In the genomic region with DNA sequence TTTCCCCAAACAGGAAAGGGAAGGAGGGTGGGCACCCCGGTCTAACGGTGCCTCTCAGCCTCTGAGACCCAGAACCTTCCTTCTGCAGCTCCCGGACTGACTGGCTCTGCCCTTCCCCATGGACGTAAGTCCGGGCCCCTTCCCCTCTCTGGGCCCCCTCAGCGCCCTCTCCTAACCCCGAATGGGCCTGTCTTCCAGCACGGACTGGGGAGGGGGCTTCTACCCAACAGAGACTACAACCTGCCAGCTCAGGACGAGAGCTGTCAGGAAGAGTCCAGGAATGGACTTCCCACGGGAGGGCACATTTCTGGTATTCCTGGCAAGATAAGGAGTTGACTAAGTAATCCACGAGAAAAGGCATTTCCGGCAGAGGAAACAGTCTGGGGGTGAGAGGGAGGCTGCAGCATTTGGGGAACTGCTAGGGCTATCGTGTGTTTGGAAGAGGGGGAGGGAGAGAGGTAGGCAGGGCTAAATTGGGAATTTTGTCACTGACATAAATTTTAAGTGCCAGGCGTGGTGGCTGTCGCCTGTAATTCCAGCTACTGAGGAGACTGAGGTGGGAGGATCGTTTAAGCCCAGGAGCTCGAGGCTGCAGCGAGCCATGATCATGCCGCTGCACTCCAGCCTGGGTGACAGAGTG, we compare ENCODE assay signal across 8 cellular contexts. TPM values are rescaled to one million over a fixed set of nuclear protein-coding genes. Genes with fewer than 3 reads are reported as not detected.
DNase-seq lines count a peak whose midpoint lies in the region; ATAC-seq and TF ChIP-seq lines count a peak whose summit lies in the region.

No MANE protein-coding gene starts in this region.

- peak overlapping the region; percentile 28 for H3K27ac ChIP-seq in PC-9
- H3K27ac ChIP-seq in endodermal cell (ENCODE audit: low read depth, low read length): no peak overlapping the region

- no peaks in the 10 kb centered on the region for H3K9me2 ChIP-seq in PC-9 (ENCODE audit: insufficient read depth)

- peak overlapping the region; percentile 50 for H3K9ac ChIP-seq in endodermal cell (ENCODE audit: extremely low read depth, low read length, poor library complexity, severe bottlenecking)

- DNase-seq in activated naive CD4-positive, alpha-beta T cell treated with anti-CD3 and anti-CD28 coated beads, Interleukin-2, amount 10 ng/mL, durations not matched to agents 7 days and 5 days: no peak
- no peak for DNase-seq in activated naive CD4-positive, alpha-beta T cell treated with anti-CD3 and anti-CD28 coated beads, Interleukin-2, amount 50 U/mL, for 16 hours
- peak; percentile 64 to 72 for DNase-seq in PC-9
- peak; percentile 61 for DNase-seq in endodermal cell
- DNase-seq in natural killer cell treated with Interleukin-12 subunit alpha and Interleukin-12 subunit beta and Interleukin-15 and Interleukin-18, amount 100 ng/mL, for 72 hours (ENCODE audit: low spot score): no peak
- no peak for DNase-seq in NOMO-1 treated with DMSO at 0.1 percent for 48 hours (lab: John Stamatoyannopoulos, UW; ENCODE audit: unreplicated experiment)
- DNase-seq in medulla oblongata (ENCODE audit: extremely low spot score): no peak

- H3K4me1 ChIP-seq in PC-9 (replicated peaks; ENCODE audit: insufficient read depth) (peaks cover 20% of the 10 kb centered on the region), endodermal cell (ENCODE audit: control insufficient read depth, insufficient read depth, low read length) (no peaks in the 10 kb centered on the region)

- H3K27me3 ChIP-seq in PC-9 (ENCODE audit: insufficient read depth, low read depth) (no peaks in the 10 kb centered on the region), endodermal cell (ENCODE audit: control insufficient read depth, insufficient read depth, low read length, poor library complexity, severe bottlenecking) (no peaks in the 10 kb centered on the region)

- POLR2A ChIA-PET in PC-9 (lab: Charles Lee; ENCODE audit: unreplicated experiment): interaction anchor here (0.6 to 0.7 kb wide), 4 partner anchors 36 to 605 kb away, joined by 3 to 4 read pairs (median 4); no protein-coding TSS in a partner anchor

- no peaks in the 10 kb centered on the region for H3K9me3 ChIP-seq in PC-9 (ENCODE audit: insufficient read depth, low read depth)
- H3K9me3 ChIP-seq in endodermal cell (ENCODE audit: control insufficient read depth, low read length): no peaks in the 10 kb centered on the region

- intact Hi-C loops in PC-9 (cut with micrococcal nuclease; ENCODE audit: unreplicated experiment): loop anchor here (1.0 to 5.0 kb wide), 2 partner anchors 11 to 354 kb away; a partner anchor contains a TSS

- TF ChIP-seq CTCF in PC-9 (conservative IDR thresholded peaks at IDR 0.05): no peak
- no peak for TF ChIP-seq CTCF in endodermal cell (conservative IDR thresholded peaks at IDR 0.05)

- peaks cover 21% of the 10 kb centered on the region for H3K27me3 Mint-ChIP-seq in activated naive CD4-positive, alpha-beta T cell treated with anti-CD3 and anti-CD28 coated beads, Interleukin-2, amount 10 ng/mL, durations not matched to agents 7 days and 5 days
- H3K27me3 Mint-ChIP-seq in endodermal cell (ENCODE audit: insufficient read depth): peaks cover 10% of the 10 kb centered on the region
- H3K27me3 Mint-ChIP-seq in natural killer cell treated with Interleukin-12 subunit alpha and Interleukin-12 subunit beta and Interleukin-15 and Interleukin-18, amount 100 ng/mL, for 72 hours: no peaks in the 10 kb centered on the region

- H3K27ac Mint-ChIP-seq in activated naive CD4-positive, alpha-beta T cell treated with anti-CD3 and anti-CD28 coated beads, Interleukin-2, amount 10 ng/mL, durations not matched to agents 7 days and 5 days: peak overlapping the region; percentile 60
- H3K27ac Mint-ChIP-seq in endodermal cell: no peak overlapping the region
- peak overlapping the region; percentile 46 to 71 for H3K27ac Mint-ChIP-seq in natural killer cell treated with Interleukin-12 subunit alpha and Interleukin-12 subunit beta and Interleukin-15 and Interleukin-18, amount 100 ng/mL, for 72 hours

- H3F3A ChIP-seq in PC-9 (ENCODE audit: insufficient read depth, low read depth): peaks cover 54% of the 10 kb centered on the region

- peak overlapping the region; percentile 70 for H2AFZ ChIP-seq in PC-9

- H3K9me3 Mint-ChIP-seq in activated naive CD4-positive, alpha-beta T cell treated with anti-CD3 and anti-CD28 coated beads, Interleukin-2, amount 10 ng/mL, durations not matched to agents 7 days and 5 days: no peaks in the 10 kb centered on the region
- no peaks in the 10 kb centered on the region for H3K9me3 Mint-ChIP-seq in endodermal cell
- no peaks in the 10 kb centered on the region for H3K9me3 Mint-ChIP-seq in natural killer cell treated with Interleukin-12 subunit alpha and Interleukin-12 subunit beta and Interleukin-15 and Interleukin-18, amount 100 ng/mL, for 72 hours

- peak overlapping the region; percentile 95 for H3K4me2 ChIP-seq in PC-9

- no peaks in the 10 kb centered on the region for H4K20me1 ChIP-seq in PC-9 (ENCODE audit: insufficient read depth)

- peaks cover 2% of the 10 kb centered on the region for H3K36me3 Mint-ChIP-seq in activated naive CD4-positive, alpha-beta T cell treated with anti-CD3 and anti-CD28 coated beads, Interleukin-2, amount 10 ng/mL, durations not matched to agents 7 days and 5 days
- no peaks in the 10 kb centered on the region for H3K36me3 Mint-ChIP-seq in endodermal cell (ENCODE audit: low read depth)
- H3K36me3 Mint-ChIP-seq in natural killer cell treated with Interleukin-12 subunit alpha and Interleukin-12 subunit beta and Interleukin-15 and Interleukin-18, amount 100 ng/mL, for 72 hours: no peaks in the 10 kb centered on the region

- H3K4me1 Mint-ChIP-seq in activated naive CD4-positive, alpha-beta T cell treated with anti-CD3 and anti-CD28 coated beads, Interleukin-2, amount 10 ng/mL, durations not matched to agents 7 days and 5 days: peaks cover 43% of the 10 kb centered on the region
- peaks cover 4% of the 10 kb centered on the region for H3K4me1 Mint-ChIP-seq in endodermal cell
- H3K4me1 Mint-ChIP-seq in natural killer cell treated with Interleukin-12 subunit alpha and Interleukin-12 subunit beta and Interleukin-15 and Interleukin-18, amount 100 ng/mL, for 72 hours (ENCODE audit: low read depth in 2 of 2): peaks cover 13 to 25% of the 10 kb centered on the region in 2 donors

- 21 to 22% methylated on average over 15 to 19 of the region's 19 CpGs for WGBS in endodermal cell (ENCODE audit: insufficient coverage in 1 of 2, insufficient read length in 1 of 2), 2 experiments

- H3K79me2 ChIP-seq in PC-9 (ENCODE audit: low read depth): peaks cover 6% of the 10 kb centered on the region

- H3K4me3 ChIP-seq in PC-9 (peak overlapping the region; percentile 66), endodermal cell (ENCODE audit: low read length) (peak overlapping the region; percentile 85)

- CTCF ChIA-PET in activated naive CD4-positive, alpha-beta T cell treated with anti-CD3 and anti-CD28 coated beads, Interleukin-2, amount 10 ng/mL, durations not matched to agents 7 days and 5 days (lab: Charles Lee): interaction anchor here (1.0 to 3.3 kb wide), 3 partner anchors 11 to 38 kb away, joined by 4 to 31 read pairs (median 15); a partner anchor contains a TSS
- CTCF ChIA-PET in PC-9 (lab: Charles Lee): interaction anchor here (0.5 to 0.6 kb wide), 2 partner anchors 311 to 414 kb away, joined by 3 to 9 read pairs; no protein-coding TSS in a partner anchor

- ATAC-seq in natural killer cell treated with Interleukin-12 subunit alpha and Interleukin-12 subunit beta and Interleukin-15 and Interleukin-18, amount 100 ng/mL, for 72 hours: peak in 1 of 2 donors; percentile 3
- no peak for ATAC-seq in GM18867 (IDR thresholded peaks at IDR 0.05; ENCODE audit: unreplicated experiment)

- H3K4me3 Mint-ChIP-seq in activated naive CD4-positive, alpha-beta T cell treated with anti-CD3 and anti-CD28 coated beads, Interleukin-2, amount 10 ng/mL, durations not matched to agents 7 days and 5 days: peak overlapping the region; percentile 89
- peak overlapping the region; percentile 72 for H3K4me3 Mint-ChIP-seq in endodermal cell
- H3K4me3 Mint-ChIP-seq in natural killer cell treated with Interleukin-12 subunit alpha and Interleukin-12 subunit beta and Interleukin-15 and Interleukin-18, amount 100 ng/mL, for 72 hours: peak overlapping the region; percentile 85

- H3K36me3 ChIP-seq in PC-9 (ENCODE audit: low read depth) (no peaks in the 10 kb centered on the region), endodermal cell (ENCODE audit: control insufficient read depth, insufficient read depth, low read length) (peaks cover 3% of the 10 kb centered on the region)

- BruUV-seq in PC-9 (replicated peaks; lab: Mats Ljungman, UMichigan): TSS peak; percentile 42

RNA-seq across cellular contexts. Expression of a gene that starts 12.1 kb away (rescaled TPM):
- total RNA-seq in PC-9 (2021): 2,395 and 3,090 TPM in 2 replicates
- 100 to 1,000 TPM; 645 to 652 TPM for total RNA-seq in endodermal cell
- 715 TPM for polyA plus RNA-seq in endodermal cell (2013, experiment 1 of 2)
- 666 TPM for polyA plus RNA-seq in endodermal cell (2013, experiment 2 of 2)
- 1,000 to 10,000 TPM; 1,789 to 1,983 TPM for total RNA-seq in natural killer cell treated with Interleukin-12 subunit alpha and Interleukin-12 subunit beta and Interleukin-15 and Interleukin-18, amount 100 ng/mL, for 72 hours

RNA-seq across cellular contexts. Expression of a gene that starts 22.3 kb away (rescaled TPM):
- total RNA-seq in PC-9 (2021) (246 and 268 TPM in 2 replicates), endodermal cell (100 to 1,000 TPM; 150 to 151 TPM)
- polyA plus RNA-seq in endodermal cell (2013, experiment 1 of 2): 140 TPM
- polyA plus RNA-seq in endodermal cell (2013, experiment 2 of 2): 132 TPM
- total RNA-seq in natural killer cell treated with Interleukin-12 subunit alpha and Interleukin-12 subunit beta and Interleukin-15 and Interleukin-18, amount 100 ng/mL, for 72 hours: 100 to 1,000 TPM; 144 to 148 TPM

RNA-seq across cellular contexts. Expression of a gene that starts 22.4 kb away (rescaled TPM):
- total RNA-seq in PC-9 (2021) (5.8 and 9.7 TPM in 2 replicates), endodermal cell (1 to 10 TPM; 3.3 to 3.5 TPM)
- 18.2 TPM for polyA plus RNA-seq in endodermal cell (2013, experiment 1 of 2)
- polyA plus RNA-seq in endodermal cell (2013, experiment 2 of 2): 15.3 TPM
- total RNA-seq in natural killer cell treated with Interleukin-12 subunit alpha and Interleukin-12 subunit beta and Interleukin-15 and Interleukin-18, amount 100 ng/mL, for 72 hours: 1 to 10 TPM; 1.4 to 5.3 TPM

RNA-seq across cellular contexts. Expression of a gene that starts 30.5 kb away (rescaled TPM):
- total RNA-seq in PC-9 (2021) (not detected in 2 replicates), endodermal cell (not detected)
- not detected for polyA plus RNA-seq in endodermal cell (2013, experiment 1 of 2)
- polyA plus RNA-seq in endodermal cell (2013, experiment 2 of 2): not detected
- total RNA-seq in natural killer cell treated with Interleukin-12 subunit alpha and Interleukin-12 subunit beta and Interleukin-15 and Interleukin-18, amount 100 ng/mL, for 72 hours: not detected

RNA-seq across cellular contexts. Expression of a gene that starts 38.2 kb away (rescaled TPM):
- total RNA-seq in PC-9 (2021) (8.3 and 9.6 TPM in 2 replicates), endodermal cell (1 to 10 TPM; 3.0 to 6.3 TPM)
- polyA plus RNA-seq in endodermal cell (2013, experiment 1 of 2): 3.4 TPM
- polyA plus RNA-seq in endodermal cell (2013, experiment 2 of 2): 3.1 TPM
- under 1 TPM; 0.29 to 0.78 TPM for total RNA-seq in natural killer cell treated with Interleukin-12 subunit alpha and Interleukin-12 subunit beta and Interleukin-15 and Interleukin-18, amount 100 ng/mL, for 72 hours

Comparison
In these comparisons a context has a peak if more than half of its experiments do, and no peak if none do; other contexts are left out.
1. DNase-seq: peak in PC-9 (2 of 2) and endodermal cell (single experiment); none in activated naive CD4-positive, alpha-beta T cell treated with anti-CD3 and anti-CD28 coated beads, Interleukin-2, amount 10 ng/mL, durations not matched to agents 7 days and 5 days (single experiment), activated naive CD4-positive, alpha-beta T cell treated with anti-CD3 and anti-CD28 coated beads, Interleukin-2, amount 50 U/mL, for 16 hours (single experiment), natural killer cell treated with Interleukin-12 subunit alpha and Interleukin-12 subunit beta and Interleukin-15 and Interleukin-18, amount 100 ng/mL, for 72 hours (single experiment), NOMO-1 treated with DMSO at 0.1 percent for 48 hours (single experiment) and medulla oblongata (single experiment).
2. Peak in every context shown above with its lines, with median percentiles within 50 percentile points of each other: H3K4me3 Mint-ChIP-seq.